8 cellular contexts compared by ENCODE assay signal in genomic region chr6:89079611-89080213, GRCh38. TPM values are rescaled to one million over a fixed set of nuclear protein-coding genes. Genes with fewer than 3 reads are reported as not detected.
DNase-seq lines count a peak whose midpoint lies in the region; ATAC-seq and TF ChIP-seq lines count a peak whose summit lies in the region.

No MANE protein-coding gene starts in this region.

- H3K36me3 ChIP-seq in endocrine pancreas (ENCODE audit: control insufficient read depth, insufficient read depth, low read length), result no peaks in the 10 kb centered on the region

- no peaks in the 10 kb centered on the region for H3K9me3 Mint-ChIP-seq in activated CD8-positive, alpha-beta memory T cell treated with anti-CD3 and anti-CD28 coated beads, Interleukin-2, amount 10 ng/mL, durations not matched to agents 7 days and 5 days (ENCODE audit: low read depth)
- no peaks in the 10 kb centered on the region for H3K9me3 Mint-ChIP-seq in mesothelial cell of epicardium

- intact Hi-C loops in Right ventricle myocardium inferior (cut with DNase I), result loop anchor here (1.0 to 5.0 kb wide), 5 partner anchors 44 to 116 kb away; partner anchors contain the start of genes PM20D2 and RNGTT
- intact Hi-C loops in cardiac septum (cut with DNase I), result loop anchor here (1.0 to 5.0 kb wide), 5 partner anchors 45 to 273 kb away; partner anchors contain the start of gene UBE2J1

- no peaks in the 10 kb centered on the region for H3K27me3 Mint-ChIP-seq in activated CD8-positive, alpha-beta memory T cell treated with anti-CD3 and anti-CD28 coated beads, Interleukin-2, amount 10 ng/mL, durations not matched to agents 7 days and 5 days
- no peaks in the 10 kb centered on the region for H3K27me3 Mint-ChIP-seq in mesothelial cell of epicardium (ENCODE audit: low read depth)

- peaks cover 16% of the 10 kb centered on the region for H3K4me1 ChIP-seq in endocrine pancreas (ENCODE audit: control insufficient read depth, insufficient read depth, low read length)

- no peak for TF ChIP-seq CTCF in mesothelial cell of epicardium (IDR thresholded peaks at IDR 0.05; ENCODE audit: unreplicated experiment)

- CTCF ChIA-PET in activated CD8-positive, alpha-beta memory T cell treated with anti-CD3 and anti-CD28 coated beads, Interleukin-2, amount 10 ng/mL, durations not matched to agents 7 days and 5 days (lab: Charles Lee), result interaction anchor here (0.6 to 3.0 kb wide), 12 partner anchors 9 to 740 kb away, joined by 3 to 20 read pairs (median 4); partner anchors contain the start of genes MDN1 and PM20D2

- H3K4me3 Mint-ChIP-seq in activated CD8-positive, alpha-beta memory T cell treated with anti-CD3 and anti-CD28 coated beads, Interleukin-2, amount 10 ng/mL, durations not matched to agents 7 days and 5 days, result peak overlapping the region; percentile 91
- H3K4me3 Mint-ChIP-seq in mesothelial cell of epicardium, result peak overlapping the region; percentile 90

- H3K9ac ChIP-seq in endocrine pancreas (ENCODE audit: control insufficient read depth, insufficient read depth, low read length), result peak overlapping the region; percentile 69

- no peak for ATAC-seq in Right ventricle myocardium inferior
- ATAC-seq in activated CD8-positive, alpha-beta memory T cell treated with anti-CD3 and anti-CD28 coated beads, Interleukin-2, amount 10 ng/mL, durations not matched to agents 7 days and 5 days, result peak; percentile 16

- peak overlapping the region; percentile 99 for H3K27ac Mint-ChIP-seq in activated CD8-positive, alpha-beta memory T cell treated with anti-CD3 and anti-CD28 coated beads, Interleukin-2, amount 10 ng/mL, durations not matched to agents 7 days and 5 days
- H3K27ac Mint-ChIP-seq in mesothelial cell of epicardium, result peak overlapping the region; percentile 98

- H3K4me1 Mint-ChIP-seq in activated CD8-positive, alpha-beta memory T cell treated with anti-CD3 and anti-CD28 coated beads, Interleukin-2, amount 10 ng/mL, durations not matched to agents 7 days and 5 days, result peaks cover 24% of the 10 kb centered on the region
- peaks cover 24% of the 10 kb centered on the region for H3K4me1 Mint-ChIP-seq in mesothelial cell of epicardium

- peaks cover 26% of the 10 kb centered on the region for H3K36me3 Mint-ChIP-seq in activated CD8-positive, alpha-beta memory T cell treated with anti-CD3 and anti-CD28 coated beads, Interleukin-2, amount 10 ng/mL, durations not matched to agents 7 days and 5 days
- peaks cover 10% of the 10 kb centered on the region for H3K36me3 Mint-ChIP-seq in mesothelial cell of epicardium

- no peaks in the 10 kb centered on the region for H3K27me3 ChIP-seq in endocrine pancreas (ENCODE audit: control insufficient read depth, insufficient read depth, low read length)

- H3K4me3 ChIP-seq in endocrine pancreas (ENCODE audit: control insufficient read depth, insufficient read depth, low read length), result peak overlapping the region; percentile 98

- DNase-seq in Right ventricle myocardium inferior (ENCODE audit: missing footprints) (peak; percentile 71), cardiac septum (ENCODE audit: low spot score) (no peak), NCI-H524 treated with DMSO at 0.1 percent for 48 hours (lab: John Stamatoyannopoulos, UW) (peak; percentile 11), mesothelial cell of epicardium (ENCODE audit: low spot score in 2 of 2, unreplicated experiment in 2 of 2) (no peak), NCI-H1694 (lab: John Stamatoyannopoulos, UW) (no peak)
- DNase-seq in activated CD8-positive, alpha-beta memory T cell treated with anti-CD3 and anti-CD28 coated beads, Interleukin-2, amount 10 ng/mL, durations not matched to agents 7 days and 5 days, result peak; percentile 80
- DNase-seq in stimulated activated CD8-positive, alpha-beta memory T cell treated with anti-CD3 and anti-CD28 coated beads, Interleukin-7, amount 100 ng/mL, for 4 hours (ENCODE audit: low read depth in 2 of 2), result peak; percentile 49 to 61

- no peaks in the 10 kb centered on the region for H3K9me3 ChIP-seq in endocrine pancreas (ENCODE audit: control insufficient read depth, low read length)

RNA-seq across cellular contexts. Expression of gene PNRC1, which starts 0.8 kb away (rescaled TPM):
- total RNA-seq in Right ventricle myocardium inferior, result 139 TPM
- total RNA-seq in cardiac septum, result 211 TPM
- total RNA-seq in activated CD8-positive, alpha-beta memory T cell treated with anti-CD3 and anti-CD28 coated beads, Interleukin-2, amount 10 ng/mL, durations not matched to agents 7 days and 5 days, result 10 to 100 TPM; 66.9 to 71.8 TPM
- 184 to 206 TPM (median 190 TPM) in 3 replicates for total RNA-seq in mesothelial cell of epicardium

RNA-seq across cellular contexts. Expression of gene SRSF12, which starts 38.2 kb away (rescaled TPM):
- total RNA-seq in Right ventricle myocardium inferior (0.24 TPM), cardiac septum (0.40 TPM), mesothelial cell of epicardium (11.5 to 14.7 TPM (median 12.4 TPM) in 3 replicates)
- not detected for total RNA-seq in activated CD8-positive, alpha-beta memory T cell treated with anti-CD3 and anti-CD28 coated beads, Interleukin-2, amount 10 ng/mL, durations not matched to agents 7 days and 5 days

Comparison
In these comparisons a context has a peak if more than half of its experiments do, and no peak if none do; other contexts are left out.
1. DNase-seq: peak in Right ventricle myocardium inferior (single experiment), NCI-H524 treated with DMSO at 0.1 percent for 48 hours (single experiment), activated CD8-positive, alpha-beta memory T cell treated with anti-CD3 and anti-CD28 coated beads, Interleukin-2, amount 10 ng/mL, durations not matched to agents 7 days and 5 days (single experiment) and stimulated activated CD8-positive, alpha-beta memory T cell treated with anti-CD3 and anti-CD28 coated beads, Interleukin-7, amount 100 ng/mL, for 4 hours (2 of 2); none in cardiac septum (single experiment), mesothelial cell of epicardium (0 of 2) and NCI-H1694 (single experiment).